ENCODE assay signal across 11 cellular contexts in genomic region chr14:64266206-64266605, GRCh38. TPM values are rescaled to one million over a fixed set of nuclear protein-coding genes. Genes with fewer than 3 reads are reported as not detected.
A peak's percentile ranks its signal among the peaks of the same experiment; 100 is the strongest.
DNase-seq lines count a peak whose midpoint lies in the region; ATAC-seq and TF ChIP-seq lines count a peak whose summit lies in the region.
"Had no signal": no experiment of that assay in that cellular context is flagged by ENCODE, and none has a peak within 500 bp of the region (broad histone marks: within the 10 kb centered on the region; RNA-seq: fewer than 3 reads in every experiment).

No MANE protein-coding gene starts in this region.

- no peaks in the 10 kb centered on the region for H3K36me3 ChIP-seq in PC-3 (ENCODE audit: low read depth, low read length)
- H3K36me3 ChIP-seq in effector memory CD4-positive, alpha-beta T cell (ENCODE audit: control insufficient read depth, insufficient read depth, low read length): no peaks in the 10 kb centered on the region

- H3K4me2 ChIP-seq in PC-3 (ENCODE audit: low read length): no peak overlapping the region

- H3F3A ChIP-seq in PC-3 (ENCODE audit: low read length, unreplicated experiment): no peaks in the 10 kb centered on the region

- H3K9ac ChIP-seq in PC-3 (ENCODE audit: low read length): no peak overlapping the region

- H3K36me3 Mint-ChIP-seq in activated naive CD4-positive, alpha-beta T cell treated with anti-CD3 and anti-CD28 coated beads, Interleukin-2, amount 10 ng/mL, durations not matched to agents 7 days and 5 days: peaks cover 2% of the 10 kb centered on the region
- H3K36me3 Mint-ChIP-seq: CD8-positive, alpha-beta T cell had no signal

- H3K79me2 ChIP-seq in PC-3 (ENCODE audit: low read length): no peaks in the 10 kb centered on the region

- H3K27me3 ChIP-seq in PC-3 (ENCODE audit: low read length): no peaks in the 10 kb centered on the region
- no peaks in the 10 kb centered on the region for H3K27me3 ChIP-seq in effector memory CD4-positive, alpha-beta T cell (replicated peaks; ENCODE audit: control insufficient read depth, insufficient read depth, low read length, poor library complexity, severe bottlenecking)
- H3K27me3 ChIP-seq: testis had no signal

- H3K4me1 Mint-ChIP-seq in activated naive CD4-positive, alpha-beta T cell treated with anti-CD3 and anti-CD28 coated beads, Interleukin-2, amount 10 ng/mL, durations not matched to agents 7 days and 5 days: peaks cover 26% of the 10 kb centered on the region
- H3K4me1 Mint-ChIP-seq in stimulated activated naive CD8-positive, alpha-beta T cell treated with anti-CD3 and anti-CD28 coated beads, Interleukin-15, amount 100 ng/mL, for 72 hours: peaks cover 32% of the 10 kb centered on the region

- H4K20me1 ChIP-seq in PC-3 (ENCODE audit: low read length): no peaks in the 10 kb centered on the region

- CTCF ChIA-PET in activated naive CD4-positive, alpha-beta T cell treated with anti-CD3 and anti-CD28 coated beads, Interleukin-2, amount 10 ng/mL, durations not matched to agents 7 days and 5 days (lab: Charles Lee): interaction anchor here (1.6 kb wide), 1 partner anchor 29 kb away, joined by 8 read pairs; the partner anchor contains the start of gene ESR2
- CTCF ChIA-PET in PC-3 (lab: Charles Lee): no interaction called here

- peaks cover 3% of the 10 kb centered on the region for H3K27me3 Mint-ChIP-seq in activated naive CD4-positive, alpha-beta T cell treated with anti-CD3 and anti-CD28 coated beads, Interleukin-2, amount 10 ng/mL, durations not matched to agents 7 days and 5 days
- H3K27me3 Mint-ChIP-seq in stimulated activated naive CD8-positive, alpha-beta T cell treated with anti-CD3 and anti-CD28 coated beads, Interleukin-15, amount 100 ng/mL, for 72 hours: no peaks in the 10 kb centered on the region

- H3K27ac ChIP-seq in PC-3 (ENCODE audit: low read length) (no peak overlapping the region), epithelial cell of prostate (peak overlapping the region; percentile 61)
- H3K27ac ChIP-seq in effector memory CD4-positive, alpha-beta T cell (ENCODE audit: insufficient read depth, low read length, poor library complexity, severe bottlenecking): no peak overlapping the region
- H3K27ac ChIP-seq: testis had no signal

- TF ChIP-seq CTCF in PC-3 (conservative IDR thresholded peaks at IDR 0.05; ENCODE audit: low read depth, low read length): no peak

- H3K9me3 Mint-ChIP-seq in activated naive CD4-positive, alpha-beta T cell treated with anti-CD3 and anti-CD28 coated beads, Interleukin-2, amount 10 ng/mL, durations not matched to agents 7 days and 5 days: peaks cover 1% of the 10 kb centered on the region
- H3K9me3 Mint-ChIP-seq in stimulated activated naive CD8-positive, alpha-beta T cell treated with anti-CD3 and anti-CD28 coated beads, Interleukin-15, amount 100 ng/mL, for 72 hours: no peaks in the 10 kb centered on the region
- H3K9me3 Mint-ChIP-seq: CD8-positive, alpha-beta T cell had no signal

- peak overlapping the region; percentile 58 for H3K27ac Mint-ChIP-seq in activated naive CD4-positive, alpha-beta T cell treated with anti-CD3 and anti-CD28 coated beads, Interleukin-2, amount 10 ng/mL, durations not matched to agents 7 days and 5 days
- peak overlapping the region in 1 of 2 donors; percentile 5 for H3K27ac Mint-ChIP-seq in stimulated activated naive CD8-positive, alpha-beta T cell treated with anti-CD3 and anti-CD28 coated beads, Interleukin-15, amount 100 ng/mL, for 72 hours
- H3K27ac Mint-ChIP-seq: CD8-positive, alpha-beta T cell had no signal

- POLR2A ChIA-PET in PC-3 (lab: Charles Lee; ENCODE audit: unreplicated experiment): no interaction called here

- intact Hi-C loops in PC-3 (cut with micrococcal nuclease): no loop called here

- H3K4me3 ChIP-seq in PC-3 (ENCODE audit: low read length): no peak overlapping the region
- no peak overlapping the region for H3K4me3 ChIP-seq in effector memory CD4-positive, alpha-beta T cell (ENCODE audit: insufficient read depth, low read depth, low read length, poor library complexity, severe bottlenecking)
- H3K4me3 ChIP-seq: testis had no signal

- ATAC-seq in PC-3: peak; percentile 63
- peak; percentile 78 for ATAC-seq in stimulated activated naive CD8-positive, alpha-beta T cell treated with anti-CD3 and anti-CD28 coated beads, Interleukin-15, amount 100 ng/mL, for 72 hours
- ATAC-seq: CD8-positive, alpha-beta T cell had no signal

- BruUV-seq in PC-3 (replicated peaks; lab: Mats Ljungman, UMichigan): no TSS peak

- H2AFZ ChIP-seq in PC-3 (ENCODE audit: low read length): no peak overlapping the region

- no peak for DNase-seq in activated naive CD4-positive, alpha-beta T cell treated with anti-CD3 and anti-CD28 coated beads, Interleukin-2, amount 10 ng/mL, durations not matched to agents 7 days and 5 days
- DNase-seq in activated naive CD4-positive, alpha-beta T cell treated with Interleukin-2 at 50 U/mL for 16 hours: no peak
- peak; percentile 25 for DNase-seq in PC-3
- no peak for DNase-seq in epithelial cell of prostate (ENCODE audit: low read depth, low spot score)
- no peak for DNase-seq in stimulated activated naive CD8-positive, alpha-beta T cell treated with anti-CD3 and anti-CD28 coated beads, Interleukin-15, amount 100 ng/mL, for 72 hours
- no peak for DNase-seq in SIG-M5 (lab: John Stamatoyannopoulos, UW)
- no peak for DNase-seq in C1 segment of cervical spinal cord (lab: John Stamatoyannopoulos, UW)
- no peak for DNase-seq in effector memory CD4-positive, alpha-beta T cell
- DNase-seq: CD8-positive, alpha-beta T cell; NCI-H2081; testis had no signal

- H3K9me2 ChIP-seq in PC-3 (replicated peaks; ENCODE audit: low read length): no peaks in the 10 kb centered on the region

- H3K4me3 Mint-ChIP-seq in activated naive CD4-positive, alpha-beta T cell treated with anti-CD3 and anti-CD28 coated beads, Interleukin-2, amount 10 ng/mL, durations not matched to agents 7 days and 5 days: no peak overlapping the region
- no peak overlapping the region for H3K4me3 Mint-ChIP-seq in stimulated activated naive CD8-positive, alpha-beta T cell treated with anti-CD3 and anti-CD28 coated beads, Interleukin-15, amount 100 ng/mL, for 72 hours
- H3K4me3 Mint-ChIP-seq: CD8-positive, alpha-beta T cell had no signal

- H3K4me1 ChIP-seq in PC-3 (ENCODE audit: insufficient read depth, low read length): no peaks in the 10 kb centered on the region
- H3K4me1 ChIP-seq in effector memory CD4-positive, alpha-beta T cell (ENCODE audit: control insufficient read depth, insufficient read depth, low read length, poor library complexity, severe bottlenecking): no peaks in the 10 kb centered on the region
- H3K4me1 ChIP-seq: testis had no signal

- H3K9me3 ChIP-seq in PC-3 (ENCODE audit: low read length): no peaks in the 10 kb centered on the region
- no peaks in the 10 kb centered on the region for H3K9me3 ChIP-seq in effector memory CD4-positive, alpha-beta T cell (ENCODE audit: control insufficient read depth, low read length)
- H3K9me3 ChIP-seq: testis had no signal

RNA-seq across cellular contexts. Expression of gene ESR2, which starts 28.0 kb away (rescaled TPM):
- 0.18 and 0.35 TPM in 2 replicates for total RNA-seq in PC-3 (2014; rRNA removed)
